ENCODE assay signal across 1 cellular context in genomic region chr10:35341521-35341920, GRCh38.
TF ChIP-seq lines count a peak whose summit lies in the region.

No MANE protein-coding gene starts in this region.

TF ChIP-seq in GM12878, 131 proteins besides CTCF, POLR2A, EP300 and RAD21 (continued from another document and continues in another):
- no peak for TF ChIP-seq ASH2L (IDR thresholded peaks at IDR 0.05; ENCODE audit: borderline replicate concordance, low read depth)
- TF ChIP-seq TCF3 (IDR thresholded peaks at IDR 0.05; ENCODE audit: borderline replicate concordance, insufficient read depth, low read depth, low read length), result no peak
- peak; percentile 63; the same call in 1 of the 2 replicates for TF ChIP-seq TCF7 (IDR thresholded peaks at IDR 0.05; ENCODE audit: borderline replicate concordance)
- TF ChIP-seq IRF5 (IDR thresholded peaks at IDR 0.05; ENCODE audit: borderline replicate concordance), result no peak
- TF ChIP-seq JUND (IDR thresholded peaks at IDR 0.05; ENCODE audit: low read depth, low read length), result peak; percentile 78; the same call in 1 of the 2 replicates
- TF ChIP-seq RB1 (IDR thresholded peaks at IDR 0.05; ENCODE audit: borderline replicate concordance), result no peak
- no peak for TF ChIP-seq NR2C1 (IDR thresholded peaks at IDR 0.05)
- no peak for TF ChIP-seq NFYA (IDR thresholded peaks at IDR 0.05; ENCODE audit: borderline replicate concordance, low read depth, low read length)
- no peak; the same call in 1 of the 2 replicates for TF ChIP-seq SMC3 (IDR thresholded peaks at IDR 0.05; ENCODE audit: borderline replicate concordance, low read length)
- TF ChIP-seq, protein P1, sequence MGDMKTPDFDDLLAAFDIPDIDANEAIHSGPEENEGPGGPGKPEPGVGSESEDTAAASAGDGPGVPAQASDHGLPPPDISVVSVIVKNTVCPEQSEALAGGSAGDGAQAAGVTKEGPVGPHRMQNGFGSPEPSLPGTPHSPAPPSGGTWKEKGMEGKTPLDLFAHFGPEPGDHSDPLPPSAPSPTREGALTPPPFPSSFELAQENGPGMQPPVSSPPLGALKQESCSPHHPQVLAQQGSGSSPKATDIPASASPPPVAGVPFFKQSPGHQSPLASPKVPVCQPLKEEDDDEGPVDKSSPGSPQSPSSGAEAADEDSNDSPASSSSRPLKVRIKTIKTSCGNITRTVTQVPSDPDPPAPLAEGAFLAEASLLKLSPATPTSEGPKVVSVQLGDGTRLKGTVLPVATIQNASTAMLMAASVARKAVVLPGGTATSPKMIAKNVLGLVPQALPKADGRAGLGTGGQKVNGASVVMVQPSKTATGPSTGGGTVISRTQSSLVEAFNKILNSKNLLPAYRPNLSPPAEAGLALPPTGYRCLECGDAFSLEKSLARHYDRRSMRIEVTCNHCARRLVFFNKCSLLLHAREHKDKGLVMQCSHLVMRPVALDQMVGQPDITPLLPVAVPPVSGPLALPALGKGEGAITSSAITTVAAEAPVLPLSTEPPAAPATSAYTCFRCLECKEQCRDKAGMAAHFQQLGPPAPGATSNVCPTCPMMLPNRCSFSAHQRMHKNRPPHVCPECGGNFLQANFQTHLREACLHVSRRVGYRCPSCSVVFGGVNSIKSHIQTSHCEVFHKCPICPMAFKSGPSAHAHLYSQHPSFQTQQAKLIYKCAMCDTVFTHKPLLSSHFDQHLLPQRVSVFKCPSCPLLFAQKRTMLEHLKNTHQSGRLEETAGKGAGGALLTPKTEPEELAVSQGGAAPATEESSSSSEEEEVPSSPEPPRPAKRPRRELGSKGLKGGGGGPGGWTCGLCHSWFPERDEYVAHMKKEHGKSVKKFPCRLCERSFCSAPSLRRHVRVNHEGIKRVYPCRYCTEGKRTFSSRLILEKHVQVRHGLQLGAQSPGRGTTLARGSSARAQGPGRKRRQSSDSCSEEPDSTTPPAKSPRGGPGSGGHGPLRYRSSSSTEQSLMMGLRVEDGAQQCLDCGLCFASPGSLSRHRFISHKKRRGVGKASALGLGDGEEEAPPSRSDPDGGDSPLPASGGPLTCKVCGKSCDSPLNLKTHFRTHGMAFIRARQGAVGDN (IDR thresholded peaks at IDR 0.05), result no peak
- TF ChIP-seq NFXL1 (IDR thresholded peaks at IDR 0.05; ENCODE audit: borderline replicate concordance), result no peak
- TF ChIP-seq SREBF1 (IDR thresholded peaks at IDR 0.05; ENCODE audit: low read length), result no peak
- TF ChIP-seq RBBP5 (conservative IDR thresholded peaks at IDR 0.05), result no peak
- TF ChIP-seq, protein P2, sequence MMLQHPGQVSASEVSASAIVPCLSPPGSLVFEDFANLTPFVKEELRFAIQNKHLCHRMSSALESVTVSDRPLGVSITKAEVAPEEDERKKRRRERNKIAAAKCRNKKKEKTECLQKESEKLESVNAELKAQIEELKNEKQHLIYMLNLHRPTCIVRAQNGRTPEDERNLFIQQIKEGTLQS (IDR thresholded peaks at IDR 0.05; ENCODE audit: borderline replicate concordance, extremely low read depth, low read depth, low read length), result no peak
- TF ChIP-seq WRNIP1 (IDR thresholded peaks at IDR 0.05; ENCODE audit: borderline replicate concordance, low read depth, low read length), result no peak
- TF ChIP-seq HCFC1 (IDR thresholded peaks at IDR 0.05; ENCODE audit: low read length), result no peak
- TF ChIP-seq RAD51 (IDR thresholded peaks at IDR 0.05), result no peak
- TF ChIP-seq SUPT20H (IDR thresholded peaks at IDR 0.05; ENCODE audit: borderline replicate concordance, control insufficient read depth, low read depth, low read length), result no peak
- TF ChIP-seq POLR2AphosphoS5 (IDR thresholded peaks at IDR 0.05; ENCODE audit: low read length), result no peak
- TF ChIP-seq CHD2 (IDR thresholded peaks at IDR 0.05; ENCODE audit: borderline replicate concordance, low read depth, low read length), result 0 out of 2 replicates have a peak, but pooled peaks have one; percentile 34
- peak; percentile 47; the same call in 1 of the 2 replicates for TF ChIP-seq BCL11A (IDR thresholded peaks at IDR 0.05; ENCODE audit: low read depth, low read length)
- TF ChIP-seq LARP7 (IDR thresholded peaks at IDR 0.05), result no peak
- TF ChIP-seq SIX5 (IDR thresholded peaks at IDR 0.05; ENCODE audit: low read depth, low read length, severe bottlenecking), result no peak
- TF ChIP-seq MTA2 (IDR thresholded peaks at IDR 0.05; ENCODE audit: low read depth), result peak; percentile 47; the same call in 1 of the 2 replicates
- no peak for TF ChIP-seq ESRRA (IDR thresholded peaks at IDR 0.05; ENCODE audit: low read length)
- no peak for TF ChIP-seq MEF2B (IDR thresholded peaks at IDR 0.05; ENCODE audit: partially characterized antibody, poor library complexity, severe bottlenecking)
- TF ChIP-seq HDAC2 (IDR thresholded peaks at IDR 0.05), result no peak
- TF ChIP-seq FOXM1 (IDR thresholded peaks at IDR 0.05; ENCODE audit: low read depth, low read length), result peak; percentile 63
- TF ChIP-seq SIN3A (IDR thresholded peaks at IDR 0.05; ENCODE audit: low read depth, low read length), result no peak
- no peak for TF ChIP-seq YY1 (IDR thresholded peaks at IDR 0.05; ENCODE audit: low read depth, low read length)
- no peak for TF ChIP-seq YBX1 (IDR thresholded peaks at IDR 0.05)
- TF ChIP-seq, protein P3, sequence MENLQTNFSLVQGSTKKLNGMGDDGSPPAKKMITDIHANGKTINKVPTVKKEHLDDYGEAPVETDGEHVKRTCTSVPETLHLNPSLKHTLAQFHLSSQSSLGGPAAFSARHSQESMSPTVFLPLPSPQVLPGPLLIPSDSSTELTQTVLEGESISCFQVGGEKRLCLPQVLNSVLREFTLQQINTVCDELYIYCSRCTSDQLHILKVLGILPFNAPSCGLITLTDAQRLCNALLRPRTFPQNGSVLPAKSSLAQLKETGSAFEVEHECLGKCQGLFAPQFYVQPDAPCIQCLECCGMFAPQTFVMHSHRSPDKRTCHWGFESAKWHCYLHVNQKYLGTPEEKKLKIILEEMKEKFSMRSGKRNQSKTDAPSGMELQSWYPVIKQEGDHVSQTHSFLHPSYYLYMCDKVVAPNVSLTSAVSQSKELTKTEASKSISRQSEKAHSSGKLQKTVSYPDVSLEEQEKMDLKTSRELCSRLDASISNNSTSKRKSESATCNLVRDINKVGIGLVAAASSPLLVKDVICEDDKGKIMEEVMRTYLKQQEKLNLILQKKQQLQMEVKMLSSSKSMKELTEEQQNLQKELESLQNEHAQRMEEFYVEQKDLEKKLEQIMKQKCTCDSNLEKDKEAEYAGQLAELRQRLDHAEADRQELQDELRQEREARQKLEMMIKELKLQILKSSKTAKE (IDR thresholded peaks at IDR 0.05; ENCODE audit: low read depth, poor library complexity, severe bottlenecking), result no peak
- TF ChIP-seq BCLAF1 (IDR thresholded peaks at IDR 0.05), result no peak
- peak; percentile 45 for TF ChIP-seq IKZF1 (conservative IDR thresholded peaks at IDR 0.05)
- TF ChIP-seq EED (IDR thresholded peaks at IDR 0.05; ENCODE audit: low read depth), result peak; percentile 38; the same call in 1 of the 2 replicates
- TF ChIP-seq ZNF217 (IDR thresholded peaks at IDR 0.05), result peak; percentile 86; the same call in 1 of the 2 replicates
- TF ChIP-seq ZNF622 (IDR thresholded peaks at IDR 0.05), result no peak
- no peak for TF ChIP-seq FOXK2 (IDR thresholded peaks at IDR 0.05)
- TF ChIP-seq, protein P4, sequence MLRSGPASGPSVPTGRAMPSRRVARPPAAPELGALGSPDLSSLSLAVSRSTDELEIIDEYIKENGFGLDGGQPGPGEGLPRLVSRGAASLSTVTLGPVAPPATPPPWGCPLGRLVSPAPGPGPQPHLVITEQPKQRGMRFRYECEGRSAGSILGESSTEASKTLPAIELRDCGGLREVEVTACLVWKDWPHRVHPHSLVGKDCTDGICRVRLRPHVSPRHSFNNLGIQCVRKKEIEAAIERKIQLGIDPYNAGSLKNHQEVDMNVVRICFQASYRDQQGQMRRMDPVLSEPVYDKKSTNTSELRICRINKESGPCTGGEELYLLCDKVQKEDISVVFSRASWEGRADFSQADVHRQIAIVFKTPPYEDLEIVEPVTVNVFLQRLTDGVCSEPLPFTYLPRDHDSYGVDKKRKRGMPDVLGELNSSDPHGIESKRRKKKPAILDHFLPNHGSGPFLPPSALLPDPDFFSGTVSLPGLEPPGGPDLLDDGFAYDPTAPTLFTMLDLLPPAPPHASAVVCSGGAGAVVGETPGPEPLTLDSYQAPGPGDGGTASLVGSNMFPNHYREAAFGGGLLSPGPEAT (IDR thresholded peaks at IDR 0.05; ENCODE audit: low read depth), result peak; percentile 34; the same call in 1 of the 2 replicates
- no peak for TF ChIP-seq RFX5 (IDR thresholded peaks at IDR 0.05; ENCODE audit: low read depth, low read length)
- TF ChIP-seq, protein P5, sequence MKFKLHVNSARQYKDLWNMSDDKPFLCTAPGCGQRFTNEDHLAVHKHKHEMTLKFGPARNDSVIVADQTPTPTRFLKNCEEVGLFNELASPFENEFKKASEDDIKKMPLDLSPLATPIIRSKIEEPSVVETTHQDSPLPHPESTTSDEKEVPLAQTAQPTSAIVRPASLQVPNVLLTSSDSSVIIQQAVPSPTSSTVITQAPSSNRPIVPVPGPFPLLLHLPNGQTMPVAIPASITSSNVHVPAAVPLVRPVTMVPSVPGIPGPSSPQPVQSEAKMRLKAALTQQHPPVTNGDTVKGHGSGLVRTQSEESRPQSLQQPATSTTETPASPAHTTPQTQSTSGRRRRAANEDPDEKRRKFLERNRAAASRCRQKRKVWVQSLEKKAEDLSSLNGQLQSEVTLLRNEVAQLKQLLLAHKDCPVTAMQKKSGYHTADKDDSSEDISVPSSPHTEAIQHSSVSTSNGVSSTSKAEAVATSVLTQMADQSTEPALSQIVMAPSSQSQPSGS (IDR thresholded peaks at IDR 0.05; ENCODE audit: low read length), result peak; percentile 78
- TF ChIP-seq TAF1 (IDR thresholded peaks at IDR 0.05; ENCODE audit: borderline replicate concordance, low read depth, low read length), result no peak
- TF ChIP-seq SPI1 (IDR thresholded peaks at IDR 0.05; ENCODE audit: borderline replicate concordance, insufficient read depth, low read depth, low read length), result 0 out of 2 replicates have a peak, but pooled peaks have one; percentile 17
- TF ChIP-seq SRF (IDR thresholded peaks at IDR 0.05; ENCODE audit: low read depth in 2 of 2, low read length in 2 of 2), result no peak
- TF ChIP-seq MAX (IDR thresholded peaks at IDR 0.05; ENCODE audit: low read depth, low read length), result no peak
- no peak for TF ChIP-seq BRCA1 (IDR thresholded peaks at IDR 0.05; ENCODE audit: low read depth, low read length)
- no peak; the same call in 1 of the 2 replicates for TF ChIP-seq NR2F1 (conservative IDR thresholded peaks at IDR 0.05)
- TF ChIP-seq, protein P6, sequence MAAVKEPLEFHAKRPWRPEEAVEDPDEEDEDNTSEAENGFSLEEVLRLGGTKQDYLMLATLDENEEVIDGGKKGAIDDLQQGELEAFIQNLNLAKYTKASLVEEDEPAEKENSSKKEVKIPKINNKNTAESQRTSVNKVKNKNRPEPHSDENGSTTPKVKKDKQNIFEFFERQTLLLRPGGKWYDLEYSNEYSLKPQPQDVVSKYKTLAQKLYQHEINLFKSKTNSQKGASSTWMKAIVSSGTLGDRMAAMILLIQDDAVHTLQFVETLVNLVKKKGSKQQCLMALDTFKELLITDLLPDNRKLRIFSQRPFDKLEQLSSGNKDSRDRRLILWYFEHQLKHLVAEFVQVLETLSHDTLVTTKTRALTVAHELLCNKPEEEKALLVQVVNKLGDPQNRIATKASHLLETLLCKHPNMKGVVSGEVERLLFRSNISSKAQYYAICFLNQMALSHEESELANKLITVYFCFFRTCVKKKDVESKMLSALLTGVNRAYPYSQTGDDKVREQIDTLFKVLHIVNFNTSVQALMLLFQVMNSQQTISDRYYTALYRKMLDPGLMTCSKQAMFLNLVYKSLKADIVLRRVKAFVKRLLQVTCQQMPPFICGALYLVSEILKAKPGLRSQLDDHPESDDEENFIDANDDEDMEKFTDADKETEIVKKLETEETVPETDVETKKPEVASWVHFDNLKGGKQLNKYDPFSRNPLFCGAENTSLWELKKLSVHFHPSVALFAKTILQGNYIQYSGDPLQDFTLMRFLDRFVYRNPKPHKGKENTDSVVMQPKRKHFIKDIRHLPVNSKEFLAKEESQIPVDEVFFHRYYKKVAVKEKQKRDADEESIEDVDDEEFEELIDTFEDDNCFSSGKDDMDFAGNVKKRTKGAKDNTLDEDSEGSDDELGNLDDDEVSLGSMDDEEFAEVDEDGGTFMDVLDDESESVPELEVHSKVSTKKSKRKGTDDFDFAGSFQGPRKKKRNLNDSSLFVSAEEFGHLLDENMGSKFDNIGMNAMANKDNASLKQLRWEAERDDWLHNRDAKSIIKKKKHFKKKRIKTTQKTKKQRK (IDR thresholded peaks at IDR 0.05; ENCODE audit: low read depth, low read length), result no peak
